In the genomic region with DNA sequence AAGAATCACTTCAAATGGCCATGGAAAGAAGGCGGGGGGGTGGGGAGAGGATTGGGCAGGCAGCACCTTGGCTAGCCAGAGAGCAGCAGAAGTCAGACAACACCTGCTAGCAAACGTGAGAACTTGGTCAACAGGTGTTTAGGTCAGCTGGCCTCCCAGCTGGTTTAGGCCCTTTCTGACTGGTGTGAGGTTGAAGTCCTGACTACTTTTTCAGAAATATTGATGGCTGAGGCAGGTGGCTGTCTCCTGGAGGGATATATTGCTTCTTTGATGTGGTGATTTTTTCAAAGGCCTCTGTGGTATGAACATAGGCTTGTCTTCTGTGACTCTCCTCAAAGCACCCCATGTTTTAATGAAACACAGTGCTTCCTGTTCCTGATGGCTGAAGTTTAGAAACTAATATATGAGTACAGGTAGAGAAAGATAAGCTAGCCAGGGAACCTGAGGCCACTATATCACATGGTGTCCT, we compare ENCODE assay signal across 22 cellular contexts.
DNase-seq lines count a peak whose midpoint lies in the region; ATAC-seq and TF ChIP-seq lines count a peak whose summit lies in the region.
"Had no signal": no experiment of that assay in that cellular context is flagged by ENCODE, and none has a peak within 500 bp of the region (broad histone marks: within the 10 kb centered on the region; RNA-seq: fewer than 3 reads in every experiment).

No MANE protein-coding gene starts in this region.

- H3K4me3 Mint-ChIP-seq in activated naive CD8-positive, alpha-beta T cell treated with anti-CD3 and anti-CD28 coated beads, Interleukin-2, amount 10 ng/mL, durations not matched to agents 7 days and 5 days: no peak overlapping the region
- no peak overlapping the region for H3K4me3 Mint-ChIP-seq in activated naive CD8-positive, alpha-beta T cell treated with anti-CD3 and anti-CD28 coated beads, Interleukin-2, amount 50 U/mL, for 24 hours
- no peak overlapping the region for H3K4me3 Mint-ChIP-seq in endodermal cell
- H3K4me3 Mint-ChIP-seq in activated naive CD4-positive, alpha-beta T cell treated with anti-CD3 and anti-CD28 coated beads, Interleukin-2, amount 10 ng/mL, durations not matched to agents 7 days and 5 days: no peak overlapping the region
- H3K4me3 Mint-ChIP-seq: CD4-positive, alpha-beta T cell; GM23338 had no signal

- H3K4me1 Mint-ChIP-seq in activated naive CD8-positive, alpha-beta T cell treated with anti-CD3 and anti-CD28 coated beads, Interleukin-2, amount 10 ng/mL, durations not matched to agents 7 days and 5 days: peaks cover 5% of the 10 kb centered on the region
- H3K4me1 Mint-ChIP-seq in activated naive CD8-positive, alpha-beta T cell treated with anti-CD3 and anti-CD28 coated beads, Interleukin-2, amount 50 U/mL, for 24 hours: peaks cover 4% of the 10 kb centered on the region
- H3K4me1 Mint-ChIP-seq in endodermal cell: peaks cover 13% of the 10 kb centered on the region
- peaks cover 2% of the 10 kb centered on the region for H3K4me1 Mint-ChIP-seq in activated naive CD4-positive, alpha-beta T cell treated with anti-CD3 and anti-CD28 coated beads, Interleukin-2, amount 10 ng/mL, durations not matched to agents 7 days and 5 days

- intact Hi-C loops in prostate gland (cut with DNase I): no loop called here

- ATAC-seq in activated naive CD8-positive, alpha-beta T cell treated with anti-CD3 and anti-CD28 coated beads, Interleukin-2, amount 10 ng/mL, durations not matched to agents 7 days and 5 days (ENCODE audit: low read depth): no peak
- no peak for ATAC-seq in activated naive CD8-positive, alpha-beta T cell treated with anti-CD3 and anti-CD28 coated beads, Interleukin-2, amount 50 U/mL, for 24 hours
- ATAC-seq in HG03135 (IDR thresholded peaks at IDR 0.05; ENCODE audit: unreplicated experiment) (no peak), GM18861 (IDR thresholded peaks at IDR 0.05; ENCODE audit: unreplicated experiment) (no peak)
- ATAC-seq: GM12878, GM23338, HCT116 had no signal

- 80% methylated on average over 2 of the region's 2 CpGs; no CpG with 5 or more reads in 1 of the 2 experiments for WGBS in endodermal cell (ENCODE audit: insufficient coverage in 1 of 2, insufficient read length in 1 of 2), 2 experiments
- WGBS in prostate gland: 76% methylated on average over 2 of the region's 2 CpGs

- H3K36me3 Mint-ChIP-seq in activated naive CD8-positive, alpha-beta T cell treated with anti-CD3 and anti-CD28 coated beads, Interleukin-2, amount 10 ng/mL, durations not matched to agents 7 days and 5 days: no peaks in the 10 kb centered on the region
- H3K36me3 Mint-ChIP-seq in activated naive CD8-positive, alpha-beta T cell treated with anti-CD3 and anti-CD28 coated beads, Interleukin-2, amount 50 U/mL, for 24 hours (ENCODE audit: low read depth): no peaks in the 10 kb centered on the region
- H3K36me3 Mint-ChIP-seq in endodermal cell (ENCODE audit: low read depth): no peaks in the 10 kb centered on the region
- no peaks in the 10 kb centered on the region for H3K36me3 Mint-ChIP-seq in activated naive CD4-positive, alpha-beta T cell treated with anti-CD3 and anti-CD28 coated beads, Interleukin-2, amount 10 ng/mL, durations not matched to agents 7 days and 5 days

- POLR2A ChIA-PET in activated naive CD8-positive, alpha-beta T cell treated with anti-CD3 and anti-CD28 coated beads, Interleukin-2, amount 10 ng/mL, durations not matched to agents 7 days and 5 days (lab: Charles Lee): no interaction called here

- no peak for TF ChIP-seq POLR2A in prostate gland (IDR thresholded peaks at IDR 0.05)

- H3K27ac ChIP-seq in endodermal cell (ENCODE audit: low read depth, low read length): no peak overlapping the region
- H3K27ac ChIP-seq in prostate gland: no peak overlapping the region
- H3K27ac ChIP-seq: KMS-11 had no signal

- no peaks in the 10 kb centered on the region for H3K27me3 Mint-ChIP-seq in activated naive CD8-positive, alpha-beta T cell treated with anti-CD3 and anti-CD28 coated beads, Interleukin-2, amount 10 ng/mL, durations not matched to agents 7 days and 5 days
- peaks cover 2% of the 10 kb centered on the region for H3K27me3 Mint-ChIP-seq in activated naive CD8-positive, alpha-beta T cell treated with anti-CD3 and anti-CD28 coated beads, Interleukin-2, amount 50 U/mL, for 24 hours
- H3K27me3 Mint-ChIP-seq in endodermal cell (ENCODE audit: insufficient read depth): no peaks in the 10 kb centered on the region
- H3K27me3 Mint-ChIP-seq in activated naive CD4-positive, alpha-beta T cell treated with anti-CD3 and anti-CD28 coated beads, Interleukin-2, amount 10 ng/mL, durations not matched to agents 7 days and 5 days: no peaks in the 10 kb centered on the region

- H3K4me1 ChIP-seq in endodermal cell (ENCODE audit: control insufficient read depth, insufficient read depth, low read length) (no peaks in the 10 kb centered on the region), prostate gland (replicated peaks) (no peaks in the 10 kb centered on the region)

- no peak for DNase-seq in activated naive CD8-positive, alpha-beta T cell treated with anti-CD3 and anti-CD28 coated beads, Interleukin-2, amount 10 ng/mL, durations not matched to agents 7 days and 5 days
- no peak for DNase-seq in activated naive CD8-positive, alpha-beta T cell treated with anti-CD3 and anti-CD28 coated beads, Interleukin-2, amount 50 U/mL, for 24 hours
- DNase-seq in NCI-H510A treated with DMSO at 0.1 percent for 48 hours (lab: John Stamatoyannopoulos, UW): peak; percentile 81
- DNase-seq in endodermal cell: peak; percentile 58
- no peak for DNase-seq in prostate gland (ENCODE audit: low spot score)
- DNase-seq in activated naive CD4-positive, alpha-beta T cell treated with anti-CD3 and anti-CD28 coated beads, Interleukin-2, amount 10 ng/mL, durations not matched to agents 7 days and 5 days: no peak
- DNase-seq: 8988T; BE2C; CD4-positive, alpha-beta T cell; GDM1; NCI-H1105; NCI-H2029; NCI-H2171; NCI-H446; NCI-H82; SHP77 treated with DMSO at 0.1 percent for 48 hours had no signal

- H3K27me3 ChIP-seq in endodermal cell (ENCODE audit: control insufficient read depth, insufficient read depth, low read length, poor library complexity, severe bottlenecking): no peaks in the 10 kb centered on the region
- H3K27me3 ChIP-seq in prostate gland (replicated peaks; ENCODE audit: insufficient read depth): no peaks in the 10 kb centered on the region
- H3K27me3 ChIP-seq: BE2C had no signal

- H3K9me3 Mint-ChIP-seq in activated naive CD8-positive, alpha-beta T cell treated with anti-CD3 and anti-CD28 coated beads, Interleukin-2, amount 10 ng/mL, durations not matched to agents 7 days and 5 days: no peaks in the 10 kb centered on the region
- no peaks in the 10 kb centered on the region for H3K9me3 Mint-ChIP-seq in activated naive CD8-positive, alpha-beta T cell treated with anti-CD3 and anti-CD28 coated beads, Interleukin-2, amount 50 U/mL, for 24 hours
- H3K9me3 Mint-ChIP-seq in endodermal cell: peaks cover 6% of the 10 kb centered on the region
- no peaks in the 10 kb centered on the region for H3K9me3 Mint-ChIP-seq in activated naive CD4-positive, alpha-beta T cell treated with anti-CD3 and anti-CD28 coated beads, Interleukin-2, amount 10 ng/mL, durations not matched to agents 7 days and 5 days
- H3K9me3 Mint-ChIP-seq: CD4-positive, alpha-beta T cell; GM23338 had no signal

- H3K9ac ChIP-seq in endodermal cell (ENCODE audit: extremely low read depth, low read length, poor library complexity, severe bottlenecking): no peak overlapping the region
- H3K9ac ChIP-seq: KMS-11 had no signal

- H3K36me3 ChIP-seq in endodermal cell (ENCODE audit: control insufficient read depth, insufficient read depth, low read length) (no peaks in the 10 kb centered on the region), prostate gland (no peaks in the 10 kb centered on the region)
- H3K36me3 ChIP-seq: BE2C had no signal

- no peaks in the 10 kb centered on the region for H3K9me3 ChIP-seq in endodermal cell (ENCODE audit: control insufficient read depth, low read length)
- H3K9me3 ChIP-seq in prostate gland: no peaks in the 10 kb centered on the region
- H3K9me3 ChIP-seq: BE2C had no signal

- H3K27ac Mint-ChIP-seq in activated naive CD8-positive, alpha-beta T cell treated with anti-CD3 and anti-CD28 coated beads, Interleukin-2, amount 10 ng/mL, durations not matched to agents 7 days and 5 days: peak overlapping the region; percentile 14
- H3K27ac Mint-ChIP-seq in activated naive CD8-positive, alpha-beta T cell treated with anti-CD3 and anti-CD28 coated beads, Interleukin-2, amount 50 U/mL, for 24 hours: no peak overlapping the region
- no peak overlapping the region for H3K27ac Mint-ChIP-seq in endodermal cell
- H3K27ac Mint-ChIP-seq in activated naive CD4-positive, alpha-beta T cell treated with anti-CD3 and anti-CD28 coated beads, Interleukin-2, amount 10 ng/mL, durations not matched to agents 7 days and 5 days: no peak overlapping the region
- H3K27ac Mint-ChIP-seq: CD4-positive, alpha-beta T cell; GM23338 had no signal

- TF ChIP-seq CTCF in endodermal cell (conservative IDR thresholded peaks at IDR 0.05): no peak
- TF ChIP-seq CTCF in prostate gland (IDR thresholded peaks at IDR 0.05): no peak

- H3K4me3 ChIP-seq in endodermal cell (ENCODE audit: low read length) (no peak overlapping the region), prostate gland (no peak overlapping the region)
- H3K4me3 ChIP-seq: GM12878, GM23338 had no signal

- CTCF ChIA-PET in activated naive CD4-positive, alpha-beta T cell treated with anti-CD3 and anti-CD28 coated beads, Interleukin-2, amount 10 ng/mL, durations not matched to agents 7 days and 5 days (lab: Charles Lee): interaction anchor here (0.9 kb wide), 1 partner anchor 17 kb away, joined by 3 read pairs; no protein-coding TSS in a partner anchor

Comparison
In these comparisons a context has a peak if more than half of its experiments do, and no peak if none do; other contexts are left out.
1. DNase-seq: peak in NCI-H510A treated with DMSO at 0.1 percent for 48 hours (single experiment) and endodermal cell (single experiment); none in activated naive CD8-positive, alpha-beta T cell treated with anti-CD3 and anti-CD28 coated beads, Interleukin-2, amount 10 ng/mL, durations not matched to agents 7 days and 5 days (single experiment), activated naive CD8-positive, alpha-beta T cell treated with anti-CD3 and anti-CD28 coated beads, Interleukin-2, amount 50 U/mL, for 24 hours (single experiment), prostate gland (single experiment) and activated naive CD4-positive, alpha-beta T cell treated with anti-CD3 and anti-CD28 coated beads, Interleukin-2, amount 10 ng/mL, durations not matched to agents 7 days and 5 days (single experiment).